Comparison of ENCODE assay signal across 13 cellular contexts in genomic region chr9:14417230-14417629, GRCh38.
"Had no signal": no experiment of that assay in that cellular context is flagged by ENCODE, and none has a peak within 500 bp of the region (broad histone marks: within the 10 kb centered on the region; RNA-seq: fewer than 3 reads in every experiment).

No MANE protein-coding gene starts in this region.

- ATAC-seq: activated T-helper 17 cell treated with anti-CD3 and anti-CD28 coated beads, Interleukin-2, amount 50 U/mL, for 72 hours; body of pancreas; esophagus mucosa; stimulated activated memory B cell treated with anti-CD40 and anti-IgM and Interleukin-4, amounts not matched to agents 10 μg/mL and 1 μg/mL and 100 μg/mL, for 72 hours; T-helper 17 cell; WTC11 had no signal

- H3K4me3 Mint-ChIP-seq: activated naive CD4-positive, alpha-beta T cell treated with anti-CD3 and anti-CD28 coated beads, Interleukin-2, amount 10 ng/mL, durations not matched to agents 7 days and 5 days; activated T-helper 17 cell treated with anti-CD3 and anti-CD28 coated beads, Interleukin-2, amount 50 U/mL, for 72 hours; naive B cell; stimulated activated memory B cell treated with anti-CD40 and anti-IgM and Interleukin-4, amounts not matched to agents 10 μg/mL and 1 μg/mL and 100 μg/mL, for 72 hours; T-helper 17 cell; WTC11 had no signal

- H3K27me3 Mint-ChIP-seq: activated naive CD4-positive, alpha-beta T cell treated with anti-CD3 and anti-CD28 coated beads, Interleukin-2, amount 10 ng/mL, durations not matched to agents 7 days and 5 days; activated T-helper 17 cell treated with anti-CD3 and anti-CD28 coated beads, Interleukin-2, amount 50 U/mL, for 72 hours; stimulated activated memory B cell treated with anti-CD40 and anti-IgM and Interleukin-4, amounts not matched to agents 10 μg/mL and 1 μg/mL and 100 μg/mL, for 72 hours; T-helper 17 cell had no signal

- DNase-seq: activated CD4-positive, alpha-beta T cell treated with anti-CD3 and anti-CD28 coated beads for 48 hours; activated naive CD4-positive, alpha-beta T cell treated with anti-CD3 and anti-CD28 coated beads, Interleukin-2, amount 10 ng/mL, durations not matched to agents 7 days and 5 days; adrenal gland; body of pancreas; hippocampal formation; naive B cell; retina; small intestine; T-helper 17 cell had no signal

- H3K4me1 Mint-ChIP-seq: activated naive CD4-positive, alpha-beta T cell treated with anti-CD3 and anti-CD28 coated beads, Interleukin-2, amount 10 ng/mL, durations not matched to agents 7 days and 5 days; activated T-helper 17 cell treated with anti-CD3 and anti-CD28 coated beads, Interleukin-2, amount 50 U/mL, for 72 hours; naive B cell; stimulated activated memory B cell treated with anti-CD40 and anti-IgM and Interleukin-4, amounts not matched to agents 10 μg/mL and 1 μg/mL and 100 μg/mL, for 72 hours; T-helper 17 cell had no signal

- H3K36me3 Mint-ChIP-seq: activated naive CD4-positive, alpha-beta T cell treated with anti-CD3 and anti-CD28 coated beads, Interleukin-2, amount 10 ng/mL, durations not matched to agents 7 days and 5 days; naive B cell; stimulated activated memory B cell treated with anti-CD40 and anti-IgM and Interleukin-4, amounts not matched to agents 10 μg/mL and 1 μg/mL and 100 μg/mL, for 72 hours; WTC11 had no signal

- H3K9me3 Mint-ChIP-seq: activated naive CD4-positive, alpha-beta T cell treated with anti-CD3 and anti-CD28 coated beads, Interleukin-2, amount 10 ng/mL, durations not matched to agents 7 days and 5 days; activated T-helper 17 cell treated with anti-CD3 and anti-CD28 coated beads, Interleukin-2, amount 50 U/mL, for 72 hours; stimulated activated memory B cell treated with anti-CD40 and anti-IgM and Interleukin-4, amounts not matched to agents 10 μg/mL and 1 μg/mL and 100 μg/mL, for 72 hours had no signal

- H3K27ac Mint-ChIP-seq: activated naive CD4-positive, alpha-beta T cell treated with anti-CD3 and anti-CD28 coated beads, Interleukin-2, amount 10 ng/mL, durations not matched to agents 7 days and 5 days; activated T-helper 17 cell treated with anti-CD3 and anti-CD28 coated beads, Interleukin-2, amount 50 U/mL, for 72 hours; naive B cell; stimulated activated memory B cell treated with anti-CD40 and anti-IgM and Interleukin-4, amounts not matched to agents 10 μg/mL and 1 μg/mL and 100 μg/mL, for 72 hours; T-helper 17 cell; WTC11 had no signal
